ENCODE assay signal across 10 cellular contexts in the genomic region with DNA sequence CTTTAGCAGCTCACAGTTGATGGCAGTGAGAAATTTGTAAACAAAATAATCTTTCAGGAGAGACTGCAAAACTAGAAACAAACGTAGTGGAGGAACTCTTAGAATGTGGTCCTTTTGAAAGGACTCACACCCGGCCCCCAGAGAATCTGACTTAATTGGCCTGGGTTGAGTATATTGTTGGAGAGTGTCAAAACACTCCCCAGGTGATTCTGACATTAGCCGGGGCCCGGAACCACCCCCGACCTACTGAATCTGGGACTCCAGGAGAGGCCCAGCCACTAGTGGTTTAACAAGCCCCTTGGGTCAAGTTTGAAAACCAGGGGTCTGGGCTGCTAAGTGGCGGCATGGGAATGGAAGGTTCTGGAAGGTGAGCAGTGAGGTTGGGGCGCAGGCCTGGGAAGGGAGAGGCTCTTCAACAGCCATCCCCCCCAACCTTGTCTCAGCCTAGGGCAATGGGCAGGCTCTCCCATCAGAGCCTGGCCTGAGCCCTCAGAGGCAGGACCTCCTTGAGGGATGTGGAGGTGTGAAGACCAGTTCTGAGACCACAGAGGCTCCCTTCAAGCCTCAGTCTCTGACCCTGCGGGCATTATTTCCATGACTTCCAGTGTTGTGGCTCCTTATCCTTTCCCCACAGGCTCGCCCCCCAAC. TPM values are rescaled to one million over a fixed set of nuclear protein-coding genes. Genes with fewer than 3 reads are reported as not detected.
A peak's percentile ranks its signal among the peaks of the same experiment; 100 is the strongest.
DNase-seq lines count a peak whose midpoint lies in the region; ATAC-seq and TF ChIP-seq lines count a peak whose summit lies in the region.
"Had no signal": no experiment of that assay in that cellular context is flagged by ENCODE, and none has a peak within 500 bp of the region (broad histone marks: within the 10 kb centered on the region; RNA-seq: fewer than 3 reads in every experiment).

No MANE protein-coding gene starts in this region.

- peak overlapping the region; percentile 86 for H4K91ac ChIP-seq in mesenchymal stem cell (ENCODE audit: low read length)

- H3K27ac ChIP-seq in mesenchymal stem cell (ENCODE audit: low read length, poor library complexity, severe bottlenecking) (no peak overlapping the region), thyroid gland (peak overlapping the region; percentile 64 to 83 (median 81)), aorta (ENCODE audit: low read depth in 1 of 2, low read length in 2 of 2) (no peak overlapping the region)
- H3K27ac ChIP-seq: SJSA1 had no signal

- H3K27me3 ChIP-seq in mesenchymal stem cell (ENCODE audit: control insufficient read depth in 1 of 2, insufficient read depth in 1 of 2, low read length in 2 of 2) (no peaks in the 10 kb centered on the region), thyroid gland (no peaks in the 10 kb centered on the region), aorta (ENCODE audit: control insufficient read depth in 1 of 2, insufficient read depth in 2 of 2, low read length in 1 of 2) (no peaks in the 10 kb centered on the region)
- H3K27me3 ChIP-seq: BE2C, SJSA1 had no signal

- peak overlapping the region; percentile 75 for H2BK120ac ChIP-seq in mesenchymal stem cell (ENCODE audit: low read depth, low read length)

- H3K36me3 ChIP-seq in mesenchymal stem cell (ENCODE audit: control insufficient read depth in 1 of 2, insufficient read depth in 2 of 2, low read depth in 1 of 2, low read length in 2 of 2) = no peaks in the 10 kb centered on the region
- H3K36me3 ChIP-seq in thyroid gland = no peaks in the 10 kb centered on the region
- no peaks in the 10 kb centered on the region for H3K36me3 ChIP-seq in aorta (ENCODE audit: control insufficient read depth in 1 of 2, insufficient read depth in 2 of 2, low read length in 1 of 2)
- H3K36me3 ChIP-seq: BE2C, SJSA1 had no signal

- POLR2A ChIA-PET in activated CD8-positive, alpha-beta T cell treated with anti-CD3 and anti-CD28 coated beads, Interleukin-2, amount 10 ng/mL, durations not matched to agents 7 days and 5 days (lab: Charles Lee) = no interaction called here

- peak overlapping the region; percentile 32 for H4K8ac ChIP-seq in mesenchymal stem cell (ENCODE audit: low read length)

- H3K4me2 ChIP-seq in mesenchymal stem cell (ENCODE audit: low read length, poor library complexity, severe bottlenecking) = no peak overlapping the region

- H3K36me3 Mint-ChIP-seq in activated naive CD4-positive, alpha-beta T cell treated with anti-CD3 and anti-CD28 coated beads, Interleukin-2, amount 10 ng/mL, durations not matched to agents 7 days and 5 days = peaks cover 6% of the 10 kb centered on the region
- H3K36me3 Mint-ChIP-seq in activated CD8-positive, alpha-beta T cell treated with anti-CD3 and anti-CD28 coated beads, Interleukin-2, amount 10 ng/mL, durations not matched to agents 7 days and 5 days (ENCODE audit: low read depth) = peaks cover 7% of the 10 kb centered on the region

- no peaks in the 10 kb centered on the region for H3K9me3 Mint-ChIP-seq in activated naive CD4-positive, alpha-beta T cell treated with anti-CD3 and anti-CD28 coated beads, Interleukin-2, amount 10 ng/mL, durations not matched to agents 7 days and 5 days
- H3K9me3 Mint-ChIP-seq in activated CD8-positive, alpha-beta T cell treated with anti-CD3 and anti-CD28 coated beads, Interleukin-2, amount 10 ng/mL, durations not matched to agents 7 days and 5 days (ENCODE audit: insufficient read depth) = no peaks in the 10 kb centered on the region

- H3K9ac ChIP-seq in mesenchymal stem cell (ENCODE audit: low read length) = no peak overlapping the region

- peak overlapping the region; percentile 26 for H2BK15ac ChIP-seq in mesenchymal stem cell (ENCODE audit: low read depth, poor library complexity, severe bottlenecking)

- peak overlapping the region in 1 of 2 experiments; percentile 37 for H3K18ac ChIP-seq in mesenchymal stem cell (ENCODE audit: low read depth in 1 of 2, low read length in 2 of 2)

- H3K4me1 Mint-ChIP-seq in activated naive CD4-positive, alpha-beta T cell treated with anti-CD3 and anti-CD28 coated beads, Interleukin-2, amount 10 ng/mL, durations not matched to agents 7 days and 5 days = peaks cover 37% of the 10 kb centered on the region
- H3K4me1 Mint-ChIP-seq in activated CD8-positive, alpha-beta T cell treated with anti-CD3 and anti-CD28 coated beads, Interleukin-2, amount 10 ng/mL, durations not matched to agents 7 days and 5 days (ENCODE audit: low read depth) = peaks cover 41% of the 10 kb centered on the region

- DNase-seq in activated naive CD4-positive, alpha-beta T cell treated with anti-CD3 and anti-CD28 coated beads, Interleukin-2, amount 10 ng/mL, durations not matched to agents 7 days and 5 days = no peak
- no peak for DNase-seq in activated naive CD4-positive, alpha-beta T cell treated with anti-CD3 and anti-CD28 coated beads, Interleukin-2, amount 50 U/mL, for 16 hours
- DNase-seq in activated CD8-positive, alpha-beta T cell treated with anti-CD3 and anti-CD28 coated beads, Interleukin-2, amount 10 ng/mL, durations not matched to agents 7 days and 5 days = no peak
- DNase-seq in mesenchymal stem cell (peak; percentile 7), thyroid gland (no peak), aorta (no peak), NCI-H128 (lab: John Stamatoyannopoulos, UW; ENCODE audit: unreplicated experiment) (no peak), ecto neural progenitor cell (ENCODE audit: low spot score) (no peak)
- DNase-seq: BE2C had no signal

- H3K4ac ChIP-seq in mesenchymal stem cell (ENCODE audit: low read depth in 1 of 2, low read length in 2 of 2) = peak overlapping the region in 1 of 2 experiments; percentile 29

- H3K9me3 ChIP-seq in mesenchymal stem cell (ENCODE audit: control insufficient read depth, low read length) (no peaks in the 10 kb centered on the region), thyroid gland (no peaks in the 10 kb centered on the region), aorta (ENCODE audit: control insufficient read depth, low read length) (no peaks in the 10 kb centered on the region)
- H3K9me3 ChIP-seq: BE2C, SJSA1 had no signal

- H3K4me3 Mint-ChIP-seq in activated naive CD4-positive, alpha-beta T cell treated with anti-CD3 and anti-CD28 coated beads, Interleukin-2, amount 10 ng/mL, durations not matched to agents 7 days and 5 days = peak overlapping the region; percentile 72
- H3K4me3 Mint-ChIP-seq in activated CD8-positive, alpha-beta T cell treated with anti-CD3 and anti-CD28 coated beads, Interleukin-2, amount 10 ng/mL, durations not matched to agents 7 days and 5 days = peak overlapping the region; percentile 77

- intact Hi-C loops in thyroid gland (cut with DNase I) (no loop called here), aorta (cut with DNase I) (no loop called here)

- WGBS in mesenchymal stem cell = 68% methylated on average over 8 of the region's 9 CpGs
- 80 to 82% methylated on average over 9 of the region's 9 CpGs for WGBS in thyroid gland, 2 donors
- 74 to 80% methylated on average over 9 of the region's 9 CpGs for WGBS in aorta, 2 donors

- peaks cover under 1% of the 10 kb centered on the region for H3K4me1 ChIP-seq in mesenchymal stem cell (ENCODE audit: control insufficient read depth, insufficient read depth, low read depth, low read length)
- H3K4me1 ChIP-seq in thyroid gland = peaks cover 5 to 11% of the 10 kb centered on the region in 2 donors
- H3K4me1 ChIP-seq in aorta (ENCODE audit: control insufficient read depth in 1 of 2, insufficient read depth in 2 of 2, low read length in 2 of 2) = no peaks in the 10 kb centered on the region
- H3K4me1 ChIP-seq: BE2C had no signal

- CTCF ChIA-PET in activated naive CD4-positive, alpha-beta T cell treated with anti-CD3 and anti-CD28 coated beads, Interleukin-2, amount 10 ng/mL, durations not matched to agents 7 days and 5 days (lab: Charles Lee) = interaction anchor here (1.6 kb wide), 1 partner anchor 22 kb away, joined by 3 read pairs; no protein-coding TSS in a partner anchor
- CTCF ChIA-PET in activated CD8-positive, alpha-beta T cell treated with anti-CD3 and anti-CD28 coated beads, Interleukin-2, amount 10 ng/mL, durations not matched to agents 7 days and 5 days (lab: Charles Lee) = interaction anchor here (1.7 kb wide), 1 partner anchor 23 kb away, joined by 4 read pairs; no protein-coding TSS in a partner anchor

- H3K27me3 Mint-ChIP-seq in activated naive CD4-positive, alpha-beta T cell treated with anti-CD3 and anti-CD28 coated beads, Interleukin-2, amount 10 ng/mL, durations not matched to agents 7 days and 5 days = peaks cover 7% of the 10 kb centered on the region
- H3K27me3 Mint-ChIP-seq in activated CD8-positive, alpha-beta T cell treated with anti-CD3 and anti-CD28 coated beads, Interleukin-2, amount 10 ng/mL, durations not matched to agents 7 days and 5 days (ENCODE audit: low read depth) = no peaks in the 10 kb centered on the region

- H2BK12ac ChIP-seq in mesenchymal stem cell (ENCODE audit: low read length in 2 of 2) = peak overlapping the region; percentile 24 to 37

- H2AK5ac ChIP-seq in mesenchymal stem cell (ENCODE audit: low read length, severe bottlenecking) = peak overlapping the region; percentile 57

- no peak overlapping the region for H3K4me3 ChIP-seq in mesenchymal stem cell (ENCODE audit: insufficient read depth in 1 of 2, low read depth in 1 of 2, low read length in 2 of 2)
- no peak overlapping the region for H3K4me3 ChIP-seq in thyroid gland (replicated peaks in 1 of 3)
- H3K4me3 ChIP-seq in aorta (ENCODE audit: low read length in 2 of 2) = no peak overlapping the region

- H2BK5ac ChIP-seq in mesenchymal stem cell (ENCODE audit: low read depth, low read length, poor library complexity, severe bottlenecking) = no peak overlapping the region

- no peak overlapping the region for H3K14ac ChIP-seq in mesenchymal stem cell (ENCODE audit: low read length in 2 of 2)

- no peak for TF ChIP-seq POLR2A in thyroid gland (IDR thresholded peaks at IDR 0.05)

- ATAC-seq in activated CD8-positive, alpha-beta T cell treated with anti-CD3 and anti-CD28 coated beads, Interleukin-2, amount 10 ng/mL, durations not matched to agents 7 days and 5 days = no peak
- no peak for ATAC-seq in aorta (ENCODE audit: low FRiP score)

- peak overlapping the region; percentile 71 for H3K27ac Mint-ChIP-seq in activated naive CD4-positive, alpha-beta T cell treated with anti-CD3 and anti-CD28 coated beads, Interleukin-2, amount 10 ng/mL, durations not matched to agents 7 days and 5 days
- H3K27ac Mint-ChIP-seq in activated CD8-positive, alpha-beta T cell treated with anti-CD3 and anti-CD28 coated beads, Interleukin-2, amount 10 ng/mL, durations not matched to agents 7 days and 5 days = peak overlapping the region; percentile 82

- no peak for TF ChIP-seq CTCF in thyroid gland (IDR thresholded peaks at IDR 0.05)

- no peak overlapping the region for H2AFZ ChIP-seq in mesenchymal stem cell (ENCODE audit: low read depth, low read length)

- H3K79me1 ChIP-seq in mesenchymal stem cell (replicated peaks; ENCODE audit: low read length, poor library complexity, severe bottlenecking) = peaks cover 2% of the 10 kb centered on the region

- peak overlapping the region in 1 of 2 experiments; percentile 23 for H3K23ac ChIP-seq in mesenchymal stem cell (ENCODE audit: low read length in 2 of 2)

RNA-seq across cellular contexts. Expression of gene ELK3, which starts 1.1 kb away (rescaled TPM):
- 10 to 100 TPM; 17.6 to 18.1 TPM for total RNA-seq in activated CD8-positive, alpha-beta T cell treated with anti-CD3 and anti-CD28 coated beads, Interleukin-2, amount 10 ng/mL, durations not matched to agents 7 days and 5 days
- polyA plus RNA-seq in mesenchymal stem cell (2013, experiment 1 of 2) = 62.4 TPM
- polyA plus RNA-seq in mesenchymal stem cell (2013, experiment 2 of 2) = 63.9 TPM
- total RNA-seq in thyroid gland = 10 to 100 TPM; 19.8 to 55.4 (median 31.8) TPM
- total RNA-seq in aorta = 10 to 100 TPM; 57.8 to 73.8 TPM
- 10 to 100 TPM; 13.6 to 14.2 TPM for polyA plus RNA-seq in aorta

Comparison
In these comparisons a context has a peak if more than half of its experiments do, and no peak if none do; other contexts are left out.
1. H3K27ac ChIP-seq: peak in thyroid gland (3 of 3); none in mesenchymal stem cell (single experiment) and aorta (0 of 2).